8 cellular contexts compared by ENCODE assay signal in genomic region chr13:112688560-112689497, GRCh38. TPM values are rescaled to one million over a fixed set of nuclear protein-coding genes. Genes with fewer than 3 reads are reported as not detected.
DNase-seq lines count a peak whose midpoint lies in the region; ATAC-seq and TF ChIP-seq lines count a peak whose summit lies in the region.

No MANE protein-coding gene starts in this region.

- H3K36me3 ChIP-seq in Caco-2 (ENCODE audit: control insufficient read depth, insufficient read depth, low read length) = peaks cover 1% of the 10 kb centered on the region
- H3K36me3 ChIP-seq in endocrine pancreas (ENCODE audit: control insufficient read depth, insufficient read depth, low read length) = no peaks in the 10 kb centered on the region
- no peaks in the 10 kb centered on the region for H3K36me3 ChIP-seq in suprapubic skin

- TF ChIP-seq CTCF in Caco-2 (IDR thresholded peaks at IDR 0.05; ENCODE audit: insufficient read depth in 1 of 2, low read depth in 1 of 2, low read length in 1 of 2, severe bottlenecking in 1 of 2, unreplicated experiment in 1 of 2) (no peak), natural killer cell (IDR thresholded peaks at IDR 0.05) (no peak), suprapubic skin (IDR thresholded peaks at IDR 0.05) (no peak)

- in situ Hi-C loops in KBM-7 (cut with MboI; ENCODE audit: low pct_unique_long_range_greater_than_20kb, low sequenced_read_pairs) = no loop called here

- intact Hi-C loops in Caco-2 (cut with micrococcal nuclease; ENCODE audit: unreplicated experiment) (loop anchor here (5.0 to 10.0 kb wide), 2 partner anchors 72 to 186 kb away; no protein-coding TSS in a partner anchor), natural killer cell (cut with micrococcal nuclease) (no loop called here)

- 46% methylated on average over 15 of the region's 22 CpGs for WGBS in suprapubic skin

- H3K4me1 ChIP-seq in Caco-2 (peaks cover 51% of the 10 kb centered on the region), endocrine pancreas (ENCODE audit: control insufficient read depth, insufficient read depth, low read length) (no peaks in the 10 kb centered on the region), suprapubic skin (peaks cover 37% of the 10 kb centered on the region)

- no peaks in the 10 kb centered on the region for H3K27me3 Mint-ChIP-seq in Caco-2 (ENCODE audit: insufficient read depth, unreplicated experiment)
- H3K27me3 Mint-ChIP-seq in natural killer cell (ENCODE audit: low read depth in 2 of 2) = no peaks in the 10 kb centered on the region

- POLR2A ChIA-PET in Caco-2 (lab: Charles Lee) = interaction anchor here (1.2 kb wide), 1 partner anchor 101 kb away, joined by 4 read pairs; no protein-coding TSS in a partner anchor

- H3K9ac ChIP-seq in endocrine pancreas (ENCODE audit: control insufficient read depth, insufficient read depth, low read length) = peak overlapping the region; percentile 71

- CTCF ChIA-PET in Caco-2 (lab: Charles Lee) = no interaction called here

- TF ChIP-seq POLR2A in suprapubic skin (IDR thresholded peaks at IDR 0.05) = no peak

- H3K27ac ChIP-seq in suprapubic skin = peak overlapping the region; percentile 95

- ATAC-seq in natural killer cell = peak in 1 of 3 donors; percentile 6
- ATAC-seq in GM18858 (IDR thresholded peaks at IDR 0.05; ENCODE audit: unreplicated experiment) = no peak

- H3K4me1 Mint-ChIP-seq in Caco-2 (ENCODE audit: low read depth, unreplicated experiment) (peaks cover 26% of the 10 kb centered on the region), natural killer cell (peaks cover 41 to 51% of the 10 kb centered on the region in 2 donors)

- H3K27ac Mint-ChIP-seq in Caco-2 (ENCODE audit: unreplicated experiment) (peak overlapping the region; percentile 90), natural killer cell (peak overlapping the region; percentile 88 to 89)

- no peak for TF ChIP-seq EP300 in suprapubic skin (IDR thresholded peaks at IDR 0.05)

- peak overlapping the region; percentile 78 for H3K4me3 ChIP-seq in Caco-2 (ENCODE audit: low read depth, low read length)
- no peak overlapping the region for H3K4me3 ChIP-seq in endocrine pancreas (ENCODE audit: control insufficient read depth, insufficient read depth, low read length)
- H3K4me3 ChIP-seq in suprapubic skin = peak overlapping the region; percentile 99

- DNase-seq in Caco-2 = peak in 1 of 2 experiments; percentile 58
- peak; percentile 60 for DNase-seq in KBM-7
- DNase-seq in activated CD4-positive, alpha-beta T cell treated with anti-CD3 and anti-CD28 coated beads, Interleukin-2, amount 50 U/mL, for 24 hours (ENCODE audit: low read depth in 1 of 2, low spot score in 1 of 2) = peak; percentile 40 to 42
- DNase-seq in natural killer cell = no peak
- DNase-seq in suprapubic skin (ENCODE audit: low spot score in 2 of 2) = peak in 1 of 2 donors; percentile 61
- DNase-seq in NCI-H187 treated with DMSO at 0.1 percent for 48 hours (lab: John Stamatoyannopoulos, UW) = no peak

- no peaks in the 10 kb centered on the region for H3K27me3 ChIP-seq in Caco-2 (replicated peaks; ENCODE audit: control insufficient read depth, insufficient read depth, low read length)
- no peaks in the 10 kb centered on the region for H3K27me3 ChIP-seq in endocrine pancreas (ENCODE audit: control insufficient read depth, insufficient read depth, low read length)
- H3K27me3 ChIP-seq in suprapubic skin = no peaks in the 10 kb centered on the region

- H3K4me3 Mint-ChIP-seq in Caco-2 (ENCODE audit: unreplicated experiment) (peak overlapping the region; percentile 91), natural killer cell (peak overlapping the region; percentile 82)

- H3K9me3 Mint-ChIP-seq in Caco-2 (ENCODE audit: unreplicated experiment) (no peaks in the 10 kb centered on the region), natural killer cell (no peaks in the 10 kb centered on the region)

- BruUV-seq in Caco-2 (replicated peaks; lab: Mats Ljungman, UMichigan) = TSS peak; percentile 62

- H3K36me3 Mint-ChIP-seq in Caco-2 (ENCODE audit: insufficient read depth, unreplicated experiment) (peaks cover 48% of the 10 kb centered on the region), natural killer cell (no peaks in the 10 kb centered on the region)

- H3K9me3 ChIP-seq in Caco-2 (no peaks in the 10 kb centered on the region), endocrine pancreas (ENCODE audit: control insufficient read depth, low read length) (no peaks in the 10 kb centered on the region), suprapubic skin (no peaks in the 10 kb centered on the region)

RNA-seq across cellular contexts. Expression of gene ATP11A, which starts 1.0 kb away (rescaled TPM):
- total RNA-seq in Caco-2 (2022) (222 and 232 TPM in 2 replicates), natural killer cell (10 to 100 TPM; 47.1 to 68.6 (median 50.7) TPM), suprapubic skin (10 to 100 TPM; 22.8 to 51.0 (median 39.8) TPM)

Comparison
In these comparisons a context has a peak if more than half of its experiments do, and no peak if none do; other contexts are left out.
1. DNase-seq: peak in KBM-7 (single experiment) and activated CD4-positive, alpha-beta T cell treated with anti-CD3 and anti-CD28 coated beads, Interleukin-2, amount 50 U/mL, for 24 hours (2 of 2); none in natural killer cell (single experiment) and NCI-H187 treated with DMSO at 0.1 percent for 48 hours (single experiment).